19 cellular contexts compared by ENCODE assay signal in genomic region chr22:50670513-50670912, GRCh38. TPM values are rescaled to one million over a fixed set of nuclear protein-coding genes. Genes with fewer than 3 reads are reported as not detected.
DNase-seq lines count a peak whose midpoint lies in the region; ATAC-seq and TF ChIP-seq lines count a peak whose summit lies in the region.
"Had no signal": no experiment of that assay in that cellular context is flagged by ENCODE, and none has a peak within 500 bp of the region (broad histone marks: within the 10 kb centered on the region; RNA-seq: fewer than 3 reads in every experiment).

No MANE protein-coding gene starts in this region.

- H3K27me3 Mint-ChIP-seq in Caco-2 (ENCODE audit: insufficient read depth, unreplicated experiment): peaks cover 9% of the 10 kb centered on the region

- H3K4me1 Mint-ChIP-seq in Caco-2 (ENCODE audit: low read depth, unreplicated experiment): peaks cover 6% of the 10 kb centered on the region

- no peaks in the 10 kb centered on the region; the same call in 1 of the 2 replicates for H3K36me3 ChIP-seq in BLaER1
- no peaks in the 10 kb centered on the region for H3K36me3 ChIP-seq in gastroesophageal sphincter
- H3K36me3 ChIP-seq in Caco-2 (ENCODE audit: control insufficient read depth, insufficient read depth, low read length): no peaks in the 10 kb centered on the region
- H3K36me3 ChIP-seq in testis (ENCODE audit: low read depth, missing control alignments): no peaks in the 10 kb centered on the region
- H3K36me3 ChIP-seq: pancreas had no signal

- POLR2A ChIA-PET in Caco-2 (lab: Charles Lee): no interaction called here

- 72 to 80% methylated on average over 1 to 4 of the region's 4 CpGs for WGBS in gastroesophageal sphincter (ENCODE audit: low coverage in 1 of 2), 2 donors
- WGBS in testis, 2 donors: 66 to 92% methylated on average over 4 of the region's 4 CpGs

- peak overlapping the region; percentile 96; the same call in 1 of the 2 replicates for H3K4me2 ChIP-seq in BLaER1
- H3K4me2 ChIP-seq: GM23338, KMS-11 had no signal

- no peak overlapping the region for H3K4me3 ChIP-seq in BLaER1
- no peak overlapping the region for H3K4me3 ChIP-seq in gastroesophageal sphincter
- no peak overlapping the region for H3K4me3 ChIP-seq in Caco-2 (ENCODE audit: low read depth, low read length)
- H3K4me3 ChIP-seq in testis: no peak overlapping the region
- H3K4me3 ChIP-seq: body of pancreas, GM23338, pancreas had no signal

- no peak for TF ChIP-seq EP300 in gastroesophageal sphincter (IDR thresholded peaks at IDR 0.05)

- no peak overlapping the region for H3K9ac ChIP-seq in BLaER1
- H3K9ac ChIP-seq: KMS-11 had no signal

- H3K9me3 ChIP-seq in BLaER1: no peaks in the 10 kb centered on the region
- H3K9me3 ChIP-seq in gastroesophageal sphincter: no peaks in the 10 kb centered on the region
- H3K9me3 ChIP-seq in Caco-2: no peaks in the 10 kb centered on the region
- H3K9me3 ChIP-seq in testis: no peaks in the 10 kb centered on the region
- H3K9me3 ChIP-seq: body of pancreas, pancreas had no signal

- no peak overlapping the region for H3K4me3 Mint-ChIP-seq in Caco-2 (ENCODE audit: unreplicated experiment)
- H3K4me3 Mint-ChIP-seq: activated CD4-positive, alpha-beta T cell treated with anti-CD3 and anti-CD28 coated beads for 36 hours; GM23338 had no signal

- intact Hi-C loops in sciatic nerve (cut with DNase I): no loop called here
- intact Hi-C loops in Caco-2 (cut with micrococcal nuclease; ENCODE audit: unreplicated experiment): no loop called here
- intact Hi-C loops in testis (cut with DNase I; ENCODE audit: low total_unique reads): no loop called here

- ATAC-seq in gastroesophageal sphincter: no peak
- no peak for ATAC-seq in sciatic nerve
- ATAC-seq: activated CD4-positive, alpha-beta T cell treated with anti-CD3 and anti-CD28 coated beads for 36 hours; body of pancreas; GM23338; pancreas had no signal

- DNase-seq in KBM-7: peak; percentile 31
- DNase-seq in sciatic nerve (ENCODE audit: low spot score): peak; percentile 18
- DNase-seq in Caco-2: no peak
- DNase-seq in DMS114 treated with DMSO at 0.1 percent for 48 hours (lab: John Stamatoyannopoulos, UW; ENCODE audit: unreplicated experiment): no peak
- no peak for DNase-seq in testis
- no peak for DNase-seq in stimulated activated CD4-positive, alpha-beta T cell treated with anti-CD3 and anti-CD28 coated beads, Interleukin-2, amount 100 ng/mL, for 24 hours
- DNase-seq: activated CD4-positive, alpha-beta T cell treated with anti-CD3 and anti-CD28 coated beads for 36 hours; activated naive CD4-positive, alpha-beta T cell treated with Interleukin-2 at 50 U/mL for 16 hours; body of pancreas; Calu3; kidney glomerular epithelial cell; NCI-H345; pancreas; stimulated activated naive CD4-positive, alpha-beta T cell; T-helper 2 cell had no signal

- BruUV-seq in Caco-2 (replicated peaks; lab: Mats Ljungman, UMichigan): no TSS peak

- no peaks in the 10 kb centered on the region for H3K36me3 Mint-ChIP-seq in Caco-2 (ENCODE audit: insufficient read depth, unreplicated experiment)

- peak overlapping the region; percentile 94 for H3K27ac ChIP-seq in BLaER1
- H3K27ac ChIP-seq in gastroesophageal sphincter: peak overlapping the region in 3 of 4 donors; percentile 60 to 67 (median 63)
- H3K27ac ChIP-seq in testis: no peak overlapping the region
- H3K27ac ChIP-seq: KMS-11, pancreas had no signal

- H3K4me1 ChIP-seq in BLaER1 (peaks cover 40% of the 10 kb centered on the region), gastroesophageal sphincter (peaks cover 0 to 20% (median 8%) of the 10 kb centered on the region in 3 donors), Caco-2 (no peaks in the 10 kb centered on the region), testis (peaks cover 6% of the 10 kb centered on the region)
- H3K4me1 ChIP-seq: pancreas had no signal

- TF ChIP-seq POLR2A in gastroesophageal sphincter (IDR thresholded peaks at IDR 0.05) (no peak), testis (IDR thresholded peaks at IDR 0.05) (no peak)

- no peak for TF ChIP-seq CTCF in gastroesophageal sphincter (IDR thresholded peaks at IDR 0.05)
- TF ChIP-seq CTCF in Caco-2 (IDR thresholded peaks at IDR 0.05; ENCODE audit: insufficient read depth in 1 of 2, low read depth in 1 of 2, low read length in 1 of 2, severe bottlenecking in 1 of 2, unreplicated experiment in 1 of 2): no peak
- TF ChIP-seq CTCF in testis (IDR thresholded peaks at IDR 0.05): no peak

- H3K27me3 ChIP-seq in BLaER1 (no peaks in the 10 kb centered on the region), gastroesophageal sphincter (peaks cover 81% of the 10 kb centered on the region), Caco-2 (replicated peaks; ENCODE audit: control insufficient read depth, insufficient read depth, low read length) (no peaks in the 10 kb centered on the region; the same call in 1 of the 2 replicates), testis (no peaks in the 10 kb centered on the region)

- no peak overlapping the region for H3K27ac Mint-ChIP-seq in Caco-2 (ENCODE audit: unreplicated experiment)
- H3K27ac Mint-ChIP-seq: activated CD4-positive, alpha-beta T cell treated with anti-CD3 and anti-CD28 coated beads for 36 hours; GM23338 had no signal

- in situ Hi-C loops in KBM-7 (cut with MboI; ENCODE audit: low pct_unique_long_range_greater_than_20kb, low sequenced_read_pairs): no loop called here

- CTCF ChIA-PET in Caco-2 (lab: Charles Lee): no interaction called here

- H4K20me1 ChIP-seq in BLaER1: peaks cover 8% of the 10 kb centered on the region

- no peaks in the 10 kb centered on the region for H3K9me3 Mint-ChIP-seq in Caco-2 (ENCODE audit: unreplicated experiment)

RNA-seq across cellular contexts. Expression of gene SHANK3, which starts 2.1 kb away (rescaled TPM):
- total RNA-seq in gastroesophageal sphincter (10 to 100 TPM in 2 of 4 donors, 1 to 10 TPM in 2; 5.9 to 20.5 (median 13.0) TPM), sciatic nerve (56.6 TPM), Caco-2 (2022) (4.3 and 4.5 TPM in 2 replicates), testis (10 to 100 TPM; 11.4 to 16.0 TPM)
- 6.3 TPM for polyA plus RNA-seq in testis (ENCODE audit: insufficient read depth, low read depth, low replicate concordance)

RNA-seq across cellular contexts. Expression of gene ARSA, which starts 42.6 kb away (rescaled TPM):
- total RNA-seq in gastroesophageal sphincter (10 to 100 TPM; 19.5 to 40.0 (median 21.0) TPM), sciatic nerve (38.1 TPM), Caco-2 (2022) (11.5 TPM in 2 replicates), testis (10 to 100 TPM; 60.9 to 73.5 TPM)
- polyA plus RNA-seq in testis (ENCODE audit: insufficient read depth, low read depth, low replicate concordance): 95.9 TPM

Comparison
In these comparisons a context has a peak if more than half of its experiments do, and no peak if none do; other contexts are left out.
1. H3K27ac ChIP-seq: peak in BLaER1 (single experiment) and gastroesophageal sphincter (3 of 4); none in testis (0 of 2).
2. DNase-seq: peak in KBM-7 (single experiment) and sciatic nerve (single experiment); none in Caco-2 (0 of 2), DMS114 treated with DMSO at 0.1 percent for 48 hours (single experiment), testis (single experiment) and stimulated activated CD4-positive, alpha-beta T cell treated with anti-CD3 and anti-CD28 coated beads, Interleukin-2, amount 100 ng/mL, for 24 hours (0 of 2).